ENCODE assay signal across 6 cellular contexts in genomic region chr7:142758312-142758711, GRCh38. TPM values are rescaled to one million over a fixed set of nuclear protein-coding genes. Genes with fewer than 3 reads are reported as not detected.
"Had no signal": no experiment of that assay in that cellular context is flagged by ENCODE, and none has a peak within 500 bp of the region (broad histone marks: within the 10 kb centered on the region; RNA-seq: fewer than 3 reads in every experiment).

No MANE protein-coding gene starts in this region.

RNA-seq across cellular contexts. Expression of gene PRSS1, which starts 9.0 kb away (rescaled TPM):
- total RNA-seq: GM23248, GM23338, H1, H4, H9, HFFc6 had no signal
- polyA plus RNA-seq: GM23248, GM23338 had no signal

RNA-seq across cellular contexts. Expression of gene PRSS2, which starts 12.5 kb away (rescaled TPM):
- total RNA-seq: GM23248, GM23338, H1, H4, H9, HFFc6 had no signal
- polyA plus RNA-seq: GM23248, GM23338, H1 had no signal
